In the genomic region with DNA sequence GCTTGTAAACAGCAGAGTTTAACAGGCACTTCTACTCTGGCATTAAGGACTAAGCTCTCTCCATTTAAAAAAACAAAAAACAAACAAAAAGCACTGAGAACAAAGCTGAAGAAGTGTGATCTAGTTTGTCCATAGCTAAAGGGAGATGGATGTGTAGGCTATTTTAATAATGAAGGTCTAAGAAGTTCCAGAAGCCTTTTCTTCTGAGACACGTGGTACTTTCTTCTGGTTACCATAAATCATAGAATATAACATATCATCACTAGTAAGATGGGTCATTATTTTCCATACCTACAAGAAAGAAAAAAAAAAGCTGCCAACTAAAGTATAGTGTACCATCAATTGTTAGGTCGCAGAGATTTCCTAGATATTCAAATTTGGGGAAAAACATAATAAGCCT, we compare ENCODE assay signal across 9 cellular contexts. TPM values are rescaled to one million over a fixed set of nuclear protein-coding genes. Genes with fewer than 3 reads are reported as not detected.
A peak's percentile ranks its signal among the peaks of the same experiment; 100 is the strongest.
DNase-seq lines count a peak whose midpoint lies in the region; ATAC-seq and TF ChIP-seq lines count a peak whose summit lies in the region.
"Had no signal": no experiment of that assay in that cellular context is flagged by ENCODE, and none has a peak within 500 bp of the region (broad histone marks: within the 10 kb centered on the region; RNA-seq: fewer than 3 reads in every experiment).

No MANE protein-coding gene starts in this region.

- BruUV-seq in Calu3 (replicated peaks; lab: Mats Ljungman, UMichigan): no TSS peak

- H3K4me3 Mint-ChIP-seq in Calu3 (ENCODE audit: low read depth, unreplicated experiment): no peak overlapping the region

- H3K27ac Mint-ChIP-seq in Calu3 (ENCODE audit: unreplicated experiment): no peak overlapping the region

- POLR2A ChIA-PET in AG04449 (lab: Yijun Ruan, JAX): no interaction called here

- TF ChIP-seq CTCF in AG04449 (IDR thresholded peaks at IDR 0.05; ENCODE audit: insufficient read depth, low read length, missing control alignments) (no peak), left ventricle myocardium inferior (IDR thresholded peaks at IDR 0.05; ENCODE audit: borderline replicate concordance) (no peak), Calu3 (IDR thresholded peaks at IDR 0.05; ENCODE audit: unreplicated experiment) (no peak)

- peaks cover 14% of the 10 kb centered on the region for H3K4me1 ChIP-seq in left ventricle myocardium inferior
- H3K4me1 ChIP-seq: foreskin keratinocyte had no signal

- H3K9me3 Mint-ChIP-seq in Calu3 (ENCODE audit: low read depth, unreplicated experiment): no peaks in the 10 kb centered on the region

- H3K36me3 ChIP-seq in left ventricle myocardium inferior: no peaks in the 10 kb centered on the region

- H3K27me3 Mint-ChIP-seq in Calu3 (ENCODE audit: unreplicated experiment): no peaks in the 10 kb centered on the region

- H3K36me3 Mint-ChIP-seq in Calu3 (ENCODE audit: insufficient read depth, unreplicated experiment): peaks cover 12% of the 10 kb centered on the region

- CTCF ChIA-PET in AG04449 (lab: Yijun Ruan, JAX) (interaction anchor here (0.6 to 2.8 kb wide), 9 partner anchors 9 to 480 kb away, joined by 3 to 37 read pairs (median 3); no protein-coding TSS in a partner anchor), Calu3 (lab: Charles Lee) (interaction anchor here (1.1 to 1.3 kb wide), 2 partner anchors 10 to 445 kb away, joined by 3 to 4 read pairs; no protein-coding TSS in a partner anchor)

- intact Hi-C loops in left ventricle myocardium inferior (cut with micrococcal nuclease): no loop called here
- intact Hi-C loops in Calu3 (cut with micrococcal nuclease; ENCODE audit: unreplicated experiment): loop anchor here (5.0 kb wide), 2 partner anchors 166 to 1011 kb away; a partner anchor contains a TSS

- no peak overlapping the region for H3K27ac ChIP-seq in left ventricle myocardium inferior (replicated peaks)

- DNase-seq in AG04449 (ENCODE audit: low read depth, low spot score) (no peak), left ventricle myocardium inferior (no peak), Calu3 (no peak)
- no peak for DNase-seq in central memory CD4-positive, alpha-beta T cell

- peaks cover 8% of the 10 kb centered on the region for H3K4me1 Mint-ChIP-seq in Calu3 (ENCODE audit: low read depth, unreplicated experiment)

- peak; percentile 36 for ATAC-seq in GM21390 (IDR thresholded peaks at IDR 0.05; ENCODE audit: unreplicated experiment)
- ATAC-seq in SK-N-SH treated with all-trans-retinoic acid at 6 μM for 48 hours: peak; percentile 41; the same call in 2 of the 3 replicates
- ATAC-seq in GM19035 (IDR thresholded peaks at IDR 0.05; ENCODE audit: unreplicated experiment): no peak
- ATAC-seq in GM19397 (IDR thresholded peaks at IDR 0.05; ENCODE audit: unreplicated experiment): no peak

- no peaks in the 10 kb centered on the region for H3K9me3 ChIP-seq in left ventricle myocardium inferior (replicated peaks)

- H3K4me3 ChIP-seq in AG04449 (ENCODE audit: low read depth, low read length) (peak overlapping the region; percentile 68), left ventricle myocardium inferior (peak overlapping the region; percentile 73)

- no peaks in the 10 kb centered on the region for H3K27me3 ChIP-seq in left ventricle myocardium inferior (ENCODE audit: low read depth)
- H3K27me3 ChIP-seq: foreskin keratinocyte had no signal

TF ChIP-seq in SK-N-SH treated with all-trans-retinoic acid at 6 μM for 48 hours, 23 proteins besides CTCF, POLR2A, EP300 and RAD21:
- TF ChIP-seq OSR1 (CRISPR knock-in tag; IDR thresholded peaks at IDR 0.05) (no peak), RARB (CRISPR knock-in tag; IDR thresholded peaks at IDR 0.05) (no peak)

RNA-seq across cellular contexts. Expression of a gene that starts 0.7 kb away (rescaled TPM):
- 26.5 TPM for total RNA-seq in left ventricle myocardium inferior
- 57.1 and 65.0 TPM in 2 replicates for total RNA-seq in Calu3 (2022)

Comparison
In these comparisons a context has a peak if more than half of its experiments do, and no peak if none do; other contexts are left out.
1. ATAC-seq: peak in GM21390 (single experiment) and SK-N-SH treated with all-trans-retinoic acid at 6 μM for 48 hours (single experiment); none in GM19035 (single experiment) and GM19397 (single experiment).